In genomic region chr4:185341841-185342240, GRCh38 we compare ENCODE assay signal across 11 cellular contexts. TPM values are rescaled to one million over a fixed set of nuclear protein-coding genes. Genes with fewer than 3 reads are reported as not detected.
DNase-seq lines count a peak whose midpoint lies in the region; ATAC-seq and TF ChIP-seq lines count a peak whose summit lies in the region.
"Had no signal": no experiment of that assay in that cellular context is flagged by ENCODE, and none has a peak within 500 bp of the region (broad histone marks: within the 10 kb centered on the region; RNA-seq: fewer than 3 reads in every experiment).

No MANE protein-coding gene starts in this region.

- peak; percentile 22 for DNase-seq in activated CD4-positive, alpha-beta T cell treated with anti-CD3 and anti-CD28 coated beads for 36 hours
- no peak for DNase-seq in activated CD4-positive, alpha-beta T cell treated with anti-CD3 and anti-CD28 coated beads, Interleukin-2, amount 10 ng/mL, durations not matched to agents 24 days and 14 days
- DNase-seq in endothelial cell (ENCODE audit: low spot score) (no peak), SW 1271 (lab: John Stamatoyannopoulos, UW) (no peak), NCI-H69 (lab: John Stamatoyannopoulos, UW) (no peak), mesenteric fat pad (ENCODE audit: low spot score) (no peak)
- DNase-seq: DMS153 had no signal

- intact Hi-C loops in activated CD4-positive, alpha-beta T cell treated with anti-CD3 and anti-CD28 coated beads for 36 hours (cut with DNase I, micrococcal nuclease): loop anchor here in 1 of 2 experiments (5.0 kb wide), 1 partner anchor 95 kb away; no protein-coding TSS in a partner anchor
- intact Hi-C loops in activated CD4-positive, alpha-beta T cell treated with anti-CD3 and anti-CD28 coated beads, Interleukin-2, amount 10 ng/mL, durations not matched to agents 24 days and 14 days (cut with micrococcal nuclease): loop anchor here (5.0 kb wide), 1 partner anchor 85 kb away; no protein-coding TSS in a partner anchor

- peak; percentile 65 for ATAC-seq in activated CD4-positive, alpha-beta T cell treated with anti-CD3 and anti-CD28 coated beads for 36 hours
- peak; percentile 70 for ATAC-seq in GM21526 (IDR thresholded peaks at IDR 0.05; ENCODE audit: low FRiP score, unreplicated experiment)
- ATAC-seq in HG03135 (IDR thresholded peaks at IDR 0.05; ENCODE audit: unreplicated experiment): peak; percentile 42
- ATAC-seq: HepG2 had no signal

- no peak for TF ChIP-seq CTCF in endothelial cell (IDR thresholded peaks at IDR 0.05; ENCODE audit: unreplicated experiment)

- H3K4me1 Mint-ChIP-seq in activated CD4-positive, alpha-beta T cell treated with anti-CD3 and anti-CD28 coated beads for 36 hours: peaks cover 48% of the 10 kb centered on the region
- peaks cover 43% of the 10 kb centered on the region for H3K4me1 Mint-ChIP-seq in activated CD4-positive, alpha-beta T cell treated with anti-CD3 and anti-CD28 coated beads, Interleukin-2, amount 10 ng/mL, durations not matched to agents 24 days and 14 days
- peaks cover 34% of the 10 kb centered on the region for H3K4me1 Mint-ChIP-seq in endothelial cell (ENCODE audit: unreplicated experiment)
- H3K4me1 Mint-ChIP-seq: neural crest cell had no signal

- CTCF ChIA-PET in activated CD4-positive, alpha-beta T cell treated with anti-CD3 and anti-CD28 coated beads for 36 hours (lab: Charles Lee): no interaction called here

- peak overlapping the region; percentile 25 for H3K27ac Mint-ChIP-seq in activated CD4-positive, alpha-beta T cell treated with anti-CD3 and anti-CD28 coated beads for 36 hours
- no peak overlapping the region for H3K27ac Mint-ChIP-seq in activated CD4-positive, alpha-beta T cell treated with anti-CD3 and anti-CD28 coated beads, Interleukin-2, amount 10 ng/mL, durations not matched to agents 24 days and 14 days
- H3K27ac Mint-ChIP-seq in endothelial cell (ENCODE audit: unreplicated experiment): no peak overlapping the region

- peaks cover 31% of the 10 kb centered on the region for H3K36me3 Mint-ChIP-seq in activated CD4-positive, alpha-beta T cell treated with anti-CD3 and anti-CD28 coated beads for 36 hours (ENCODE audit: low read depth)
- H3K36me3 Mint-ChIP-seq in activated CD4-positive, alpha-beta T cell treated with anti-CD3 and anti-CD28 coated beads, Interleukin-2, amount 10 ng/mL, durations not matched to agents 24 days and 14 days (ENCODE audit: low read depth): peaks cover 40% of the 10 kb centered on the region
- peaks cover 29% of the 10 kb centered on the region for H3K36me3 Mint-ChIP-seq in endothelial cell (ENCODE audit: low read depth, unreplicated experiment)

- no peak overlapping the region for H3K4me3 Mint-ChIP-seq in activated CD4-positive, alpha-beta T cell treated with anti-CD3 and anti-CD28 coated beads for 36 hours
- no peak overlapping the region for H3K4me3 Mint-ChIP-seq in activated CD4-positive, alpha-beta T cell treated with anti-CD3 and anti-CD28 coated beads, Interleukin-2, amount 10 ng/mL, durations not matched to agents 24 days and 14 days
- H3K4me3 Mint-ChIP-seq in endothelial cell (ENCODE audit: unreplicated experiment): peak overlapping the region; percentile 2
- H3K4me3 Mint-ChIP-seq: neural crest cell had no signal

- peaks cover 3% of the 10 kb centered on the region for H3K9me3 Mint-ChIP-seq in activated CD4-positive, alpha-beta T cell treated with anti-CD3 and anti-CD28 coated beads for 36 hours (ENCODE audit: low read depth)
- no peaks in the 10 kb centered on the region for H3K9me3 Mint-ChIP-seq in activated CD4-positive, alpha-beta T cell treated with anti-CD3 and anti-CD28 coated beads, Interleukin-2, amount 10 ng/mL, durations not matched to agents 24 days and 14 days
- H3K9me3 Mint-ChIP-seq in endothelial cell (ENCODE audit: unreplicated experiment): no peaks in the 10 kb centered on the region
- H3K9me3 Mint-ChIP-seq: neural crest cell had no signal

- POLR2A ChIA-PET in activated CD4-positive, alpha-beta T cell treated with anti-CD3 and anti-CD28 coated beads for 36 hours (lab: Charles Lee): no interaction called here

- H3K27me3 Mint-ChIP-seq in activated CD4-positive, alpha-beta T cell treated with anti-CD3 and anti-CD28 coated beads for 36 hours: no peaks in the 10 kb centered on the region
- H3K27me3 Mint-ChIP-seq in activated CD4-positive, alpha-beta T cell treated with anti-CD3 and anti-CD28 coated beads, Interleukin-2, amount 10 ng/mL, durations not matched to agents 24 days and 14 days: no peaks in the 10 kb centered on the region
- H3K27me3 Mint-ChIP-seq in endothelial cell (ENCODE audit: unreplicated experiment): peaks cover 3% of the 10 kb centered on the region

RNA-seq across cellular contexts. Expression of gene LRP2BP, which starts 53.9 kb away (rescaled TPM):
- total RNA-seq in activated CD4-positive, alpha-beta T cell treated with anti-CD3 and anti-CD28 coated beads for 36 hours: under 1 TPM; 0.60 to 0.80 TPM
- 0.43 and 0.65 TPM in 2 replicates for total RNA-seq in activated CD4-positive, alpha-beta T cell treated with anti-CD3 and anti-CD28 coated beads, Interleukin-2, amount 10 ng/mL, durations not matched to agents 24 days and 14 days
- 0.92 TPM for total RNA-seq in endothelial cell (ENCODE audit: unreplicated experiment)
- 0.64 TPM for total RNA-seq in mesenteric fat pad

RNA-seq across cellular contexts. Expression of gene ANKRD37, which starts 54.8 kb away (rescaled TPM):
- 10 to 100 TPM; 20.3 to 24.1 TPM for total RNA-seq in activated CD4-positive, alpha-beta T cell treated with anti-CD3 and anti-CD28 coated beads for 36 hours
- total RNA-seq in activated CD4-positive, alpha-beta T cell treated with anti-CD3 and anti-CD28 coated beads, Interleukin-2, amount 10 ng/mL, durations not matched to agents 24 days and 14 days: 16.3 and 17.2 TPM in 2 replicates
- total RNA-seq in endothelial cell (ENCODE audit: unreplicated experiment) (2.6 TPM), mesenteric fat pad (10.9 TPM)
